In genomic region chr6:147211349-147211748, GRCh38 we compare ENCODE assay signal across 1 cellular context.
TF ChIP-seq lines count a peak whose summit lies in the region.

No MANE protein-coding gene starts in this region.

TF ChIP-seq in HEK293, 187 proteins besides CTCF, POLR2A, EP300 and RAD21:
- no peak for TF ChIP-seq PATZ1 (tag by site-specific recombination; IDR thresholded peaks at IDR 0.05)
- no peak for TF ChIP-seq ZNF529 (tag by site-specific recombination; IDR thresholded peaks at IDR 0.05; ENCODE audit: insufficient replicate concordance)
- no peak for TF ChIP-seq HOXD13 (CRISPR knock-in tag; IDR thresholded peaks at IDR 0.05; ENCODE audit: borderline replicate concordance)
- TF ChIP-seq SP7 (tag by site-specific recombination; IDR thresholded peaks at IDR 0.05) = 0 out of 2 replicates have a peak, but pooled peaks have one; percentile 18
